In the genomic region with DNA sequence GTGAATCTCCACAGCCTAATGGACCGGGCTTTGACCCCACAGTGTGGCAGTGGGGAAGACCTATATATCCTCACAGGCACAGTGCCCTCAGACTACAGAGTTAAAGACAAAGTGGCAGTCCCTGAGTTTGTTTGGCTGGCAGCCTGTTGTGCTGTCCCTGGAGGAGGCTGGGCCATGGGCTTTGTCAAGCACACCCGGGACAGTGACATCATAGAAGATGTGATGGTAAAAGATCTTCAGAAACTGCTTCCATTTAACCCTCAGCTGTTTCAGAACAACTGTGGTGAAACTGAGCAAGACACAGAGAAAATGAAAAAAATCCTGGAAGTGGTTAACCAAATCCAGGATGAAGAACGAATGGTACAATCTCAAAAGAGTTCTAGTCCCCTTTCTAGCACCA, we compare ENCODE assay signal across 15 cellular contexts. TPM values are rescaled to one million over a fixed set of nuclear protein-coding genes. Genes with fewer than 3 reads are reported as not detected.
DNase-seq lines count a peak whose midpoint lies in the region; ATAC-seq and TF ChIP-seq lines count a peak whose summit lies in the region.
"Had no signal": no experiment of that assay in that cellular context is flagged by ENCODE, and none has a peak within 500 bp of the region (broad histone marks: within the 10 kb centered on the region; RNA-seq: fewer than 3 reads in every experiment).

No MANE protein-coding gene starts in this region.

- H3K36me3 ChIP-seq in testis (ENCODE audit: low read depth, missing control alignments), result no peaks in the 10 kb centered on the region

- peaks cover 8% of the 10 kb centered on the region for H3K4me1 Mint-ChIP-seq in activated T-cell treated with anti-CD3 and anti-CD28 coated beads, Interleukin-2, amount 50 U/mL, for 72 hours (ENCODE audit: low read depth)
- H3K4me1 Mint-ChIP-seq in activated T-cell treated with anti-CD3 and anti-CD28 coated beads, Interleukin-2, amount 50 U/mL, for 24 hours (ENCODE audit: low read depth), result peaks cover 3% of the 10 kb centered on the region
- peaks cover 5% of the 10 kb centered on the region for H3K4me1 Mint-ChIP-seq in T-helper 17 cell
- peaks cover 12% of the 10 kb centered on the region for H3K4me1 Mint-ChIP-seq in activated naive CD8-positive, alpha-beta T cell treated with anti-CD3 and anti-CD28 coated beads, Interleukin-2, amount 10 ng/mL, durations not matched to agents 7 days and 5 days
- H3K4me1 Mint-ChIP-seq: GM23338, H9 had no signal

- ATAC-seq in activated T-cell treated with anti-CD3 and anti-CD28 coated beads, Interleukin-2, amount 50 U/mL, for 72 hours (replicated peaks in 1 of 2), result peak; percentile 18 to 52
- ATAC-seq in T-helper 17 cell, result no peak
- peak; percentile 52 for ATAC-seq in activated naive CD8-positive, alpha-beta T cell treated with anti-CD3 and anti-CD28 coated beads, Interleukin-2, amount 10 ng/mL, durations not matched to agents 7 days and 5 days (ENCODE audit: low read depth)
- ATAC-seq: A549, GM23338 had no signal

- H3K27ac Mint-ChIP-seq in activated T-cell treated with anti-CD3 and anti-CD28 coated beads, Interleukin-2, amount 50 U/mL, for 72 hours, result no peak overlapping the region
- no peak overlapping the region for H3K27ac Mint-ChIP-seq in activated T-cell treated with anti-CD3 and anti-CD28 coated beads, Interleukin-2, amount 50 U/mL, for 24 hours
- H3K27ac Mint-ChIP-seq in T-helper 17 cell, result no peak overlapping the region
- peak overlapping the region; percentile 47 for H3K27ac Mint-ChIP-seq in activated naive CD8-positive, alpha-beta T cell treated with anti-CD3 and anti-CD28 coated beads, Interleukin-2, amount 10 ng/mL, durations not matched to agents 7 days and 5 days
- H3K27ac Mint-ChIP-seq: CD8-positive, alpha-beta memory T cell; GM23338; H9 had no signal

- H3K27me3 Mint-ChIP-seq in activated T-cell treated with anti-CD3 and anti-CD28 coated beads, Interleukin-2, amount 50 U/mL, for 72 hours (ENCODE audit: low read depth), result no peaks in the 10 kb centered on the region
- H3K27me3 Mint-ChIP-seq in activated T-cell treated with anti-CD3 and anti-CD28 coated beads, Interleukin-2, amount 50 U/mL, for 24 hours, result no peaks in the 10 kb centered on the region
- no peaks in the 10 kb centered on the region for H3K27me3 Mint-ChIP-seq in T-helper 17 cell
- H3K27me3 Mint-ChIP-seq in activated naive CD8-positive, alpha-beta T cell treated with anti-CD3 and anti-CD28 coated beads, Interleukin-2, amount 10 ng/mL, durations not matched to agents 7 days and 5 days, result no peaks in the 10 kb centered on the region
- H3K27me3 Mint-ChIP-seq: CD8-positive, alpha-beta memory T cell had no signal

- H3K9me3 ChIP-seq in T-helper 17 cell (ENCODE audit: control insufficient read depth, low read length, poor library complexity, severe bottlenecking), result no peaks in the 10 kb centered on the region
- H3K9me3 ChIP-seq in testis, result no peaks in the 10 kb centered on the region
- H3K9me3 ChIP-seq: A549, BLaER1, Caco-2 had no signal

- 75 to 85% methylated on average over 2 to 3 of the region's 3 CpGs for WGBS in testis, 2 donors

- POLR2A ChIA-PET in activated naive CD8-positive, alpha-beta T cell treated with anti-CD3 and anti-CD28 coated beads, Interleukin-2, amount 10 ng/mL, durations not matched to agents 7 days and 5 days (lab: Charles Lee), result no interaction called here

- no peak overlapping the region for H3K4me3 ChIP-seq in testis
- H3K4me3 ChIP-seq: A549, BLaER1, GM23338 had no signal

- intact Hi-C loops in testis (cut with DNase I; ENCODE audit: low total_unique reads), result no loop called here

- H3K4me1 ChIP-seq in testis, result peaks cover 12% of the 10 kb centered on the region
- H3K4me1 ChIP-seq: A549, Caco-2 had no signal

- no peaks in the 10 kb centered on the region for H3K27me3 ChIP-seq in testis
- H3K27me3 ChIP-seq: BLaER1 had no signal

- H3K4me3 Mint-ChIP-seq in activated T-cell treated with anti-CD3 and anti-CD28 coated beads, Interleukin-2, amount 50 U/mL, for 72 hours, result no peak overlapping the region
- H3K4me3 Mint-ChIP-seq in activated T-cell treated with anti-CD3 and anti-CD28 coated beads, Interleukin-2, amount 50 U/mL, for 24 hours, result no peak overlapping the region
- H3K4me3 Mint-ChIP-seq in T-helper 17 cell, result peak overlapping the region; percentile 12
- peak overlapping the region; percentile 11 for H3K4me3 Mint-ChIP-seq in activated naive CD8-positive, alpha-beta T cell treated with anti-CD3 and anti-CD28 coated beads, Interleukin-2, amount 10 ng/mL, durations not matched to agents 7 days and 5 days
- H3K4me3 Mint-ChIP-seq: CD8-positive, alpha-beta memory T cell; GM23338; H9 had no signal

- TF ChIP-seq CTCF in testis (IDR thresholded peaks at IDR 0.05), result no peak

- H3K36me3 Mint-ChIP-seq in activated T-cell treated with anti-CD3 and anti-CD28 coated beads, Interleukin-2, amount 50 U/mL, for 72 hours (ENCODE audit: insufficient read depth in 2 of 2), result peaks cover 0 to 2% of the 10 kb centered on the region in 2 donors
- peaks cover 25% of the 10 kb centered on the region for H3K36me3 Mint-ChIP-seq in activated T-cell treated with anti-CD3 and anti-CD28 coated beads, Interleukin-2, amount 50 U/mL, for 24 hours (ENCODE audit: low read depth)
- H3K36me3 Mint-ChIP-seq in T-helper 17 cell (ENCODE audit: low read depth), result peaks cover 7% of the 10 kb centered on the region
- peaks cover 38% of the 10 kb centered on the region for H3K36me3 Mint-ChIP-seq in activated naive CD8-positive, alpha-beta T cell treated with anti-CD3 and anti-CD28 coated beads, Interleukin-2, amount 10 ng/mL, durations not matched to agents 7 days and 5 days

- no peaks in the 10 kb centered on the region for H3K9me3 Mint-ChIP-seq in activated T-cell treated with anti-CD3 and anti-CD28 coated beads, Interleukin-2, amount 50 U/mL, for 72 hours
- H3K9me3 Mint-ChIP-seq in activated T-cell treated with anti-CD3 and anti-CD28 coated beads, Interleukin-2, amount 50 U/mL, for 24 hours, result no peaks in the 10 kb centered on the region
- no peaks in the 10 kb centered on the region for H3K9me3 Mint-ChIP-seq in activated naive CD8-positive, alpha-beta T cell treated with anti-CD3 and anti-CD28 coated beads, Interleukin-2, amount 10 ng/mL, durations not matched to agents 7 days and 5 days
- H3K9me3 Mint-ChIP-seq: CD8-positive, alpha-beta memory T cell; GM23338; H9 had no signal

- H3K27ac ChIP-seq in testis, result peak overlapping the region; percentile 59 to 65
- H3K27ac ChIP-seq: A549, BLaER1 had no signal

- TF ChIP-seq POLR2A in testis (IDR thresholded peaks at IDR 0.05), result no peak

- DNase-seq in activated T-cell treated with anti-CD3 and anti-CD28 coated beads, Interleukin-2, amount 50 U/mL, for 72 hours, result no peak
- no peak for DNase-seq in activated T-cell treated with anti-CD3 and anti-CD28 coated beads, Interleukin-2, amount 50 U/mL, for 24 hours
- DNase-seq in T-helper 17 cell (no peak), testis (no peak), NCI-H2081 (lab: John Stamatoyannopoulos, UW) (no peak)
- no peak for DNase-seq in activated naive CD8-positive, alpha-beta T cell treated with anti-CD3 and anti-CD28 coated beads, Interleukin-2, amount 10 ng/mL, durations not matched to agents 7 days and 5 days
- DNase-seq in stimulated activated naive CD4-positive, alpha-beta T cell (lab: John Stamatoyannopoulos, UW), result no peak
- DNase-seq: Caco-2; CD8-positive, alpha-beta memory T cell; DND-41; GDM1; H9 had no signal

RNA-seq across cellular contexts. Expression of a gene that starts 39.0 kb away (rescaled TPM):
- 10 to 100 TPM; 16.1 to 20.5 TPM for total RNA-seq in activated T-cell treated with anti-CD3 and anti-CD28 coated beads, Interleukin-2, amount 50 U/mL, for 72 hours
- total RNA-seq in T-helper 17 cell (10 to 100 TPM in 1 of 2 donors, 1 to 10 TPM in 1; 7.3 to 22.5 TPM), testis (10 to 100 TPM; 55.6 to 71.8 TPM)
- total RNA-seq in activated naive CD8-positive, alpha-beta T cell treated with anti-CD3 and anti-CD28 coated beads, Interleukin-2, amount 10 ng/mL, durations not matched to agents 7 days and 5 days, result 10 to 100 TPM; 23.8 TPM
- 28.9 TPM for polyA plus RNA-seq in testis (ENCODE audit: insufficient read depth, low read depth, low replicate concordance)

Comparison
In these comparisons a context has a peak if more than half of its experiments do, and no peak if none do; other contexts are left out.
1. H3K4me3 Mint-ChIP-seq: peak in T-helper 17 cell (single experiment) and activated naive CD8-positive, alpha-beta T cell treated with anti-CD3 and anti-CD28 coated beads, Interleukin-2, amount 10 ng/mL, durations not matched to agents 7 days and 5 days (single experiment); none in activated T-cell treated with anti-CD3 and anti-CD28 coated beads, Interleukin-2, amount 50 U/mL, for 72 hours (0 of 2) and activated T-cell treated with anti-CD3 and anti-CD28 coated beads, Interleukin-2, amount 50 U/mL, for 24 hours (single experiment).